In genomic region chr14:106012361-106012725, GRCh38 we compare ENCODE assay signal across 7 cellular contexts.
DNase-seq lines count a peak whose midpoint lies in the region; ATAC-seq lines count a peak whose summit lies in the region.
"Not testable (repeated sequence)": the region's sequence is repeated elsewhere in the genome, so short reads cannot be mapped to it uniquely, and the experiment has no call there.

No MANE protein-coding gene starts in this region.

- H3K36me3 ChIP-seq in KOPT-K1 (ENCODE audit: insufficient read depth, low read length): not testable (repeated sequence)

- not testable (repeated sequence) for DNase-seq in activated CD4-positive, alpha-beta T cell treated with anti-CD3 and anti-CD28 coated beads for 36 hours; activated T-cell treated with anti-CD3 and anti-CD28 coated beads, Interleukin-2, amount 50 U/mL, for 24 hours; activated naive CD4-positive, alpha-beta T cell treated with anti-CD3 and anti-CD28 coated beads, Interleukin-2, amount 50 U/mL, for 72 hours (ENCODE audit: low spot score in 2 of 2); activated naive CD8-positive, alpha-beta T cell treated with anti-CD3 and anti-CD28 coated beads, Interleukin-2, amount 50 U/mL, for 24 hours; stimulated activated effector memory CD8-positive, alpha-beta T cell treated with anti-CD3 and anti-CD28 coated beads, Interleukin-12 subunit alpha, Interleukin-12 subunit beta, amount 100 ng/mL, for 72 hours (ENCODE audit: low spot score in 2 of 2)

- not testable (repeated sequence) for H3K27me3 Mint-ChIP-seq in activated CD4-positive, alpha-beta T cell treated with anti-CD3 and anti-CD28 coated beads for 36 hours; activated T-cell treated with anti-CD3 and anti-CD28 coated beads, Interleukin-2, amount 50 U/mL, for 24 hours; activated T-helper 17 cell treated with anti-CD3 and anti-CD28 coated beads, Interleukin-2, amount 50 U/mL, for 72 hours; activated naive CD8-positive, alpha-beta T cell treated with anti-CD3 and anti-CD28 coated beads, Interleukin-2, amount 50 U/mL, for 24 hours

- peak overlapping the region; percentile 57 for H3K27ac ChIP-seq in KOPT-K1 (ENCODE audit: low read depth, low read length, poor library complexity, severe bottlenecking)

- H3K4me3 Mint-ChIP-seq in activated CD4-positive, alpha-beta T cell treated with anti-CD3 and anti-CD28 coated beads for 36 hours: peak overlapping the region; percentile 67
- H3K4me3 Mint-ChIP-seq in activated T-cell treated with anti-CD3 and anti-CD28 coated beads, Interleukin-2, amount 50 U/mL, for 24 hours: peak overlapping the region; percentile 68
- H3K4me3 Mint-ChIP-seq in activated T-helper 17 cell treated with anti-CD3 and anti-CD28 coated beads, Interleukin-2, amount 50 U/mL, for 72 hours: peak overlapping the region; percentile 67
- H3K4me3 Mint-ChIP-seq in activated naive CD8-positive, alpha-beta T cell treated with anti-CD3 and anti-CD28 coated beads, Interleukin-2, amount 50 U/mL, for 24 hours: peak overlapping the region; percentile 53
- peak overlapping the region; percentile 29 for H3K4me3 Mint-ChIP-seq in stimulated activated effector memory CD8-positive, alpha-beta T cell treated with anti-CD3 and anti-CD28 coated beads, Interleukin-12 subunit alpha, Interleukin-12 subunit beta, amount 100 ng/mL, for 72 hours

- ATAC-seq in activated CD4-positive, alpha-beta T cell treated with anti-CD3 and anti-CD28 coated beads for 36 hours; activated T-helper 17 cell treated with anti-CD3 and anti-CD28 coated beads, Interleukin-2, amount 50 U/mL, for 72 hours (replicated peaks); activated naive CD4-positive, alpha-beta T cell treated with anti-CD3 and anti-CD28 coated beads, Interleukin-2, amount 50 U/mL, for 72 hours; activated naive CD8-positive, alpha-beta T cell treated with anti-CD3 and anti-CD28 coated beads, Interleukin-2, amount 50 U/mL, for 24 hours; stimulated activated effector memory CD8-positive, alpha-beta T cell treated with anti-CD3 and anti-CD28 coated beads, Interleukin-12 subunit alpha, Interleukin-12 subunit beta, amount 100 ng/mL, for 72 hours: not testable (repeated sequence)

- not testable (repeated sequence) for H3K9me3 ChIP-seq in KOPT-K1 (ENCODE audit: insufficient read depth, low read length, poor library complexity, severe bottlenecking)

- not testable (repeated sequence) for H3K9me3 Mint-ChIP-seq in activated CD4-positive, alpha-beta T cell treated with anti-CD3 and anti-CD28 coated beads for 36 hours (ENCODE audit: low read depth); activated T-cell treated with anti-CD3 and anti-CD28 coated beads, Interleukin-2, amount 50 U/mL, for 24 hours; activated T-helper 17 cell treated with anti-CD3 and anti-CD28 coated beads, Interleukin-2, amount 50 U/mL, for 72 hours; activated naive CD4-positive, alpha-beta T cell treated with anti-CD3 and anti-CD28 coated beads, Interleukin-2, amount 50 U/mL, for 72 hours; activated naive CD8-positive, alpha-beta T cell treated with anti-CD3 and anti-CD28 coated beads, Interleukin-2, amount 50 U/mL, for 24 hours; stimulated activated effector memory CD8-positive, alpha-beta T cell treated with anti-CD3 and anti-CD28 coated beads, Interleukin-12 subunit alpha, Interleukin-12 subunit beta, amount 100 ng/mL, for 72 hours

- intact Hi-C loops in activated CD4-positive, alpha-beta T cell treated with anti-CD3 and anti-CD28 coated beads for 36 hours (cut with DNase I, micrococcal nuclease): loop anchor here in 1 of 2 experiments (5.0 kb wide), 2 partner anchors 35 to 60 kb away; no protein-coding TSS in a partner anchor

- POLR2A ChIA-PET in activated CD4-positive, alpha-beta T cell treated with anti-CD3 and anti-CD28 coated beads for 36 hours (lab: Charles Lee): not testable (repeated sequence)

- peak overlapping the region; percentile 98 for H3K27ac Mint-ChIP-seq in activated CD4-positive, alpha-beta T cell treated with anti-CD3 and anti-CD28 coated beads for 36 hours
- peak overlapping the region; percentile 99 for H3K27ac Mint-ChIP-seq in activated T-cell treated with anti-CD3 and anti-CD28 coated beads, Interleukin-2, amount 50 U/mL, for 24 hours
- H3K27ac Mint-ChIP-seq in activated T-helper 17 cell treated with anti-CD3 and anti-CD28 coated beads, Interleukin-2, amount 50 U/mL, for 72 hours: peak overlapping the region; percentile 65
- H3K27ac Mint-ChIP-seq in activated naive CD4-positive, alpha-beta T cell treated with anti-CD3 and anti-CD28 coated beads, Interleukin-2, amount 50 U/mL, for 72 hours: peak overlapping the region; percentile 94 to 96
- peak overlapping the region; percentile 76 for H3K27ac Mint-ChIP-seq in activated naive CD8-positive, alpha-beta T cell treated with anti-CD3 and anti-CD28 coated beads, Interleukin-2, amount 50 U/mL, for 24 hours
- H3K27ac Mint-ChIP-seq in stimulated activated effector memory CD8-positive, alpha-beta T cell treated with anti-CD3 and anti-CD28 coated beads, Interleukin-12 subunit alpha, Interleukin-12 subunit beta, amount 100 ng/mL, for 72 hours: peak overlapping the region; percentile 73

- peaks cover 47% of the 10 kb centered on the region for H3K36me3 Mint-ChIP-seq in activated CD4-positive, alpha-beta T cell treated with anti-CD3 and anti-CD28 coated beads for 36 hours (ENCODE audit: low read depth)
- peaks cover 11% of the 10 kb centered on the region for H3K36me3 Mint-ChIP-seq in activated T-cell treated with anti-CD3 and anti-CD28 coated beads, Interleukin-2, amount 50 U/mL, for 24 hours (ENCODE audit: low read depth)
- H3K36me3 Mint-ChIP-seq in activated T-helper 17 cell treated with anti-CD3 and anti-CD28 coated beads, Interleukin-2, amount 50 U/mL, for 72 hours (ENCODE audit: low read depth); activated naive CD8-positive, alpha-beta T cell treated with anti-CD3 and anti-CD28 coated beads, Interleukin-2, amount 50 U/mL, for 24 hours (ENCODE audit: low read depth); stimulated activated effector memory CD8-positive, alpha-beta T cell treated with anti-CD3 and anti-CD28 coated beads, Interleukin-12 subunit alpha, Interleukin-12 subunit beta, amount 100 ng/mL, for 72 hours: not testable (repeated sequence)
- peaks cover 0 to 59% of the 10 kb centered on the region in 2 donors for H3K36me3 Mint-ChIP-seq in activated naive CD4-positive, alpha-beta T cell treated with anti-CD3 and anti-CD28 coated beads, Interleukin-2, amount 50 U/mL, for 72 hours

- CTCF ChIA-PET in activated CD4-positive, alpha-beta T cell treated with anti-CD3 and anti-CD28 coated beads for 36 hours (lab: Charles Lee): interaction anchor here (1.0 to 6.2 kb wide), 6 partner anchors 9 to 82 kb away, joined by 3 to 47 read pairs (median 6); no protein-coding TSS in a partner anchor

- H3K4me1 Mint-ChIP-seq in activated CD4-positive, alpha-beta T cell treated with anti-CD3 and anti-CD28 coated beads for 36 hours: peaks cover 88% of the 10 kb centered on the region
- peaks cover 86% of the 10 kb centered on the region for H3K4me1 Mint-ChIP-seq in activated T-cell treated with anti-CD3 and anti-CD28 coated beads, Interleukin-2, amount 50 U/mL, for 24 hours (ENCODE audit: low read depth)
- H3K4me1 Mint-ChIP-seq in activated T-helper 17 cell treated with anti-CD3 and anti-CD28 coated beads, Interleukin-2, amount 50 U/mL, for 72 hours: peaks cover 17% of the 10 kb centered on the region
- peaks cover 81% of the 10 kb centered on the region for H3K4me1 Mint-ChIP-seq in activated naive CD8-positive, alpha-beta T cell treated with anti-CD3 and anti-CD28 coated beads, Interleukin-2, amount 50 U/mL, for 24 hours
- peaks cover 43% of the 10 kb centered on the region for H3K4me1 Mint-ChIP-seq in stimulated activated effector memory CD8-positive, alpha-beta T cell treated with anti-CD3 and anti-CD28 coated beads, Interleukin-12 subunit alpha, Interleukin-12 subunit beta, amount 100 ng/mL, for 72 hours
